In the genomic region with DNA sequence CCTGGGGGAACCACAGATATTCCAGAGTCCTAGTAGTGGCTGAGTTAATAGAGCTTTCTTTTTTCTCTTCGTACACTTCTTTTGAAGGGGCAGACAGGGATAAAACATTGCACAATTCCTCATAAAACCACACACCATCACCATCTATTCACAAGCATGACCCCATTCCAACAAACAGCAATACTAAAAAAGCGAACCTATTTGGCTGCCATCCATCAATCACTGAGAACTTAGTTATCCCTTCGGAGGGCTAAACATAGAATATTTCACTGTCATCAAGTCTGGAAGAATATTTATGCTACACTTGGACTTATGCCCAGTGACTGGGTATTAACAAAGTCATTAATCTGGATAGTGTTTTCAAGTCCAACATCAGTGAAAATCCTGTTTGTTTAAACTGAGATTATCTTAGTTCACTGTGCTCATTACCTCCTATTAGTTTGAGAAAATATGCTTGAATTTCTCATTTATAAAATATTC, we compare ENCODE assay signal across 12 cellular contexts.
DNase-seq lines count a peak whose midpoint lies in the region; ATAC-seq and TF ChIP-seq lines count a peak whose summit lies in the region.
"Had no signal": no experiment of that assay in that cellular context is flagged by ENCODE, and none has a peak within 500 bp of the region (broad histone marks: within the 10 kb centered on the region; RNA-seq: fewer than 3 reads in every experiment).

No MANE protein-coding gene starts in this region.

- in situ Hi-C loops in brain microvascular endothelial cell (cut with HindIII; ENCODE audit: low pct_ligation_motif_present, low sequenced_read_pairs): no loop called here

- H3K27me3 ChIP-seq in ACC112 (ENCODE audit: insufficient read depth, low read length) (no peaks in the 10 kb centered on the region), brain microvascular endothelial cell (replicated peaks) (no peaks in the 10 kb centered on the region), left lung (no peaks in the 10 kb centered on the region)

- peaks cover 16% of the 10 kb centered on the region for H3K4me1 ChIP-seq in ACC112 (ENCODE audit: control insufficient read depth, insufficient read depth, low read length, unreplicated experiment)
- H3K4me1 ChIP-seq in left lung: peaks cover 0 to 5% of the 10 kb centered on the region in 2 donors

- peak overlapping the region; percentile 2 for H2AFZ ChIP-seq in ACC112 (ENCODE audit: low read length, unreplicated experiment)
- H2AFZ ChIP-seq: parathyroid adenoma had no signal

- no peaks in the 10 kb centered on the region; the same call in 1 of the 2 replicates for H3K36me3 ChIP-seq in ACC112 (ENCODE audit: insufficient read depth, low read length)
- H3K36me3 ChIP-seq in brain microvascular endothelial cell (replicated peaks): no peaks in the 10 kb centered on the region
- no peaks in the 10 kb centered on the region for H3K36me3 ChIP-seq in left lung

- H3K4me3 Mint-ChIP-seq in activated naive CD8-positive, alpha-beta T cell treated with anti-CD3 and anti-CD28 coated beads, Interleukin-2, amount 50 U/mL, for 24 hours: no peak overlapping the region
- H3K4me3 Mint-ChIP-seq: activated T-cell treated with anti-CD3 and anti-CD28 coated beads, Interleukin-2, amount 50 U/mL, for 72 hours; CD14-positive monocyte had no signal

- intact Hi-C loops in left lung (cut with DNase I): no loop called here

- no peaks in the 10 kb centered on the region for H3K27me3 Mint-ChIP-seq in activated naive CD8-positive, alpha-beta T cell treated with anti-CD3 and anti-CD28 coated beads, Interleukin-2, amount 50 U/mL, for 24 hours

- DNase-seq in brain microvascular endothelial cell (peak; percentile 50), left lung (no peak), GM19238 (ENCODE audit: insufficient read length, low spot score) (no peak), NCI-H510A (lab: John Stamatoyannopoulos, UW) (no peak)
- DNase-seq in activated naive CD8-positive, alpha-beta T cell treated with anti-CD3 and anti-CD28 coated beads, Interleukin-2, amount 50 U/mL, for 24 hours: no peak
- DNase-seq: activated T-cell treated with anti-CD3 and anti-CD28 coated beads, Interleukin-2, amount 50 U/mL, for 72 hours; H7 had no signal

- H3K27ac ChIP-seq in ACC112 (ENCODE audit: low read depth, low read length): peak overlapping the region; percentile 34
- H3K27ac ChIP-seq in brain microvascular endothelial cell: no peak overlapping the region
- H3K27ac ChIP-seq in left lung: no peak overlapping the region
- H3K27ac ChIP-seq: parathyroid adenoma had no signal

- H3K79me2 ChIP-seq in ACC112 (ENCODE audit: control insufficient read depth, insufficient read depth, low read length, unreplicated experiment): no peaks in the 10 kb centered on the region
- H3K79me2 ChIP-seq: parathyroid adenoma had no signal

- H3K27ac Mint-ChIP-seq in activated naive CD8-positive, alpha-beta T cell treated with anti-CD3 and anti-CD28 coated beads, Interleukin-2, amount 50 U/mL, for 24 hours: no peak overlapping the region
- H3K27ac Mint-ChIP-seq: activated T-cell treated with anti-CD3 and anti-CD28 coated beads, Interleukin-2, amount 50 U/mL, for 72 hours; CD14-positive monocyte had no signal

- H3K4me3 ChIP-seq in ACC112 (ENCODE audit: low read depth, low read length) (0 out of 2 replicates have a peak overlapping the region, but pooled peaks have one; percentile 22), brain microvascular endothelial cell (ENCODE audit: low read depth, low read length) (no peak overlapping the region), left lung (no peak overlapping the region)

- TF ChIP-seq EP300 in Ishikawa (IDR thresholded peaks at IDR 0.05; ENCODE audit: borderline replicate concordance): no peak

- H3K9me3 Mint-ChIP-seq in activated naive CD8-positive, alpha-beta T cell treated with anti-CD3 and anti-CD28 coated beads, Interleukin-2, amount 50 U/mL, for 24 hours: no peaks in the 10 kb centered on the region
- H3K9me3 Mint-ChIP-seq: activated T-cell treated with anti-CD3 and anti-CD28 coated beads, Interleukin-2, amount 50 U/mL, for 72 hours had no signal

- TF ChIP-seq CTCF in brain microvascular endothelial cell (IDR thresholded peaks at IDR 0.05; ENCODE audit: low read depth, low read length, missing control alignments): no peak
- TF ChIP-seq CTCF in left lung (IDR thresholded peaks at IDR 0.05): no peak

- ATAC-seq in left lung: peak; percentile 41
- ATAC-seq in HG03378 (IDR thresholded peaks at IDR 0.05; ENCODE audit: unreplicated experiment): no peak
- ATAC-seq in activated naive CD8-positive, alpha-beta T cell treated with anti-CD3 and anti-CD28 coated beads, Interleukin-2, amount 50 U/mL, for 24 hours: no peak
- ATAC-seq: activated T-cell treated with anti-CD3 and anti-CD28 coated beads, Interleukin-2, amount 50 U/mL, for 72 hours had no signal

- H3K4me1 Mint-ChIP-seq in activated naive CD8-positive, alpha-beta T cell treated with anti-CD3 and anti-CD28 coated beads, Interleukin-2, amount 50 U/mL, for 24 hours: no peaks in the 10 kb centered on the region
- H3K4me1 Mint-ChIP-seq: CD14-positive monocyte had no signal

- TF ChIP-seq RAD21 in Ishikawa (IDR thresholded peaks at IDR 0.05; ENCODE audit: low read depth): no peak

- no peaks in the 10 kb centered on the region for H3K36me3 Mint-ChIP-seq in activated naive CD8-positive, alpha-beta T cell treated with anti-CD3 and anti-CD28 coated beads, Interleukin-2, amount 50 U/mL, for 24 hours (ENCODE audit: low read depth)

- H3K9me3 ChIP-seq in left lung: no peaks in the 10 kb centered on the region

TF ChIP-seq in Ishikawa, 13 proteins besides CTCF, POLR2A, EP300 and RAD21:
- TF ChIP-seq TCF12 (IDR thresholded peaks at IDR 0.05; ENCODE audit: low read depth) (0 out of 2 replicates have a peak, but pooled peaks have one; percentile 21), CREB1 (IDR thresholded peaks at IDR 0.05; ENCODE audit: low read depth) (no peak), TEAD4 (IDR thresholded peaks at IDR 0.05) (no peak; the same call in 1 of the 2 replicates), CEBPB (IDR thresholded peaks at IDR 0.05) (peak; percentile 89), FOXM1 (IDR thresholded peaks at IDR 0.05; ENCODE audit: borderline replicate concordance, low read depth) (no peak), YY1 (IDR thresholded peaks at IDR 0.05; ENCODE audit: low read depth) (no peak), NFIC (IDR thresholded peaks at IDR 0.05) (peak; percentile 74)
- TF ChIP-seq, protein P1, sequence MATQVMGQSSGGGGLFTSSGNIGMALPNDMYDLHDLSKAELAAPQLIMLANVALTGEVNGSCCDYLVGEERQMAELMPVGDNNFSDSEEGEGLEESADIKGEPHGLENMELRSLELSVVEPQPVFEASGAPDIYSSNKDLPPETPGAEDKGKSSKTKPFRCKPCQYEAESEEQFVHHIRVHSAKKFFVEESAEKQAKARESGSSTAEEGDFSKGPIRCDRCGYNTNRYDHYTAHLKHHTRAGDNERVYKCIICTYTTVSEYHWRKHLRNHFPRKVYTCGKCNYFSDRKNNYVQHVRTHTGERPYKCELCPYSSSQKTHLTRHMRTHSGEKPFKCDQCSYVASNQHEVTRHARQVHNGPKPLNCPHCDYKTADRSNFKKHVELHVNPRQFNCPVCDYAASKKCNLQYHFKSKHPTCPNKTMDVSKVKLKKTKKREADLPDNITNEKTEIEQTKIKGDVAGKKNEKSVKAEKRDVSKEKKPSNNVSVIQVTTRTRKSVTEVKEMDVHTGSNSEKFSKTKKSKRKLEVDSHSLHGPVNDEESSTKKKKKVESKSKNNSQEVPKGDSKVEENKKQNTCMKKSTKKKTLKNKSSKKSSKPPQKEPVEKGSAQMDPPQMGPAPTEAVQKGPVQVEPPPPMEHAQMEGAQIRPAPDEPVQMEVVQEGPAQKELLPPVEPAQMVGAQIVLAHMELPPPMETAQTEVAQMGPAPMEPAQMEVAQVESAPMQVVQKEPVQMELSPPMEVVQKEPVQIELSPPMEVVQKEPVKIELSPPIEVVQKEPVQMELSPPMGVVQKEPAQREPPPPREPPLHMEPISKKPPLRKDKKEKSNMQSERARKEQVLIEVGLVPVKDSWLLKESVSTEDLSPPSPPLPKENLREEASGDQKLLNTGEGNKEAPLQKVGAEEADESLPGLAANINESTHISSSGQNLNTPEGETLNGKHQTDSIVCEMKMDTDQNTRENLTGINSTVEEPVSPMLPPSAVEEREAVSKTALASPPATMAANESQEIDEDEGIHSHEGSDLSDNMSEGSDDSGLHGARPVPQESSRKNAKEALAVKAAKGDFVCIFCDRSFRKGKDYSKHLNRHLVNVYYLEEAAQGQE (IDR thresholded peaks at IDR 0.05; ENCODE audit: low read depth): no peak
- TF ChIP-seq, protein P2, sequence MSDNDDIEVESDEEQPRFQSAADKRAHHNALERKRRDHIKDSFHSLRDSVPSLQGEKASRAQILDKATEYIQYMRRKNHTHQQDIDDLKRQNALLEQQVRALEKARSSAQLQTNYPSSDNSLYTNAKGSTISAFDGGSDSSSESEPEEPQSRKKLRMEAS (IDR thresholded peaks at IDR 0.05): no peak
- TF ChIP-seq, protein P3, sequence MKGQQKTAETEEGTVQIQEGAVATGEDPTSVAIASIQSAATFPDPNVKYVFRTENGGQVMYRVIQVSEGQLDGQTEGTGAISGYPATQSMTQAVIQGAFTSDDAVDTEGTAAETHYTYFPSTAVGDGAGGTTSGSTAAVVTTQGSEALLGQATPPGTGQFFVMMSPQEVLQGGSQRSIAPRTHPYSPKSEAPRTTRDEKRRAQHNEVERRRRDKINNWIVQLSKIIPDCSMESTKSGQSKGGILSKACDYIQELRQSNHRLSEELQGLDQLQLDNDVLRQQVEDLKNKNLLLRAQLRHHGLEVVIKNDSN (IDR thresholded peaks at IDR 0.05): no peak
